ENCODE assay signal across 24 cellular contexts in the genomic region with DNA sequence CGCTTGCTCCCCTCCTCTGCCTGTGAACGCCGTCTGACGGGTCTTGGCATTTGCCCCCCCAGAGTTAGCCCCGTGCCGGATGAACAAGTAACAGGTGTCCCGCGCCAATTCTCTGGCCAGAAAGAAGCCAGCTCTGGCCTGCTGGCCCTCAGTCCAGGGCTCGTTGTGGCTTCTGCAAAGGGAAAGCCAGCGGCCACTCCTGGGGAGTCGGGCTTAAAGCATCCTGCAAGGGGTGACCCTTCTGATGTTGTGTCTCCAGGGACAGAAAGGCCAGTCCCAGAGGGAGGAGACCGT. TPM values are rescaled to one million over a fixed set of nuclear protein-coding genes. Genes with fewer than 3 reads are reported as not detected.
"Had no signal": no experiment of that assay in that cellular context is flagged by ENCODE, and none has a peak within 500 bp of the region (broad histone marks: within the 10 kb centered on the region; RNA-seq: fewer than 3 reads in every experiment).

No MANE protein-coding gene starts in this region.

- H3K4me3 ChIP-seq: breast epithelium had no signal

- H3K27me3 ChIP-seq: breast epithelium had no signal

- H3K9me3 ChIP-seq: breast epithelium had no signal

- H3K4me1 ChIP-seq: breast epithelium had no signal

- H3K36me3 ChIP-seq: breast epithelium had no signal

- ATAC-seq: activated CD8-positive, alpha-beta T cell treated with anti-CD3 and anti-CD28 coated beads, Interleukin-2, amount 10 ng/mL, durations not matched to agents 7 days and 5 days; PC-3; T-helper 17 cell; WTC11 had no signal

- H3K27ac ChIP-seq: breast epithelium had no signal

- DNase-seq: activated CD4-positive, alpha-beta T cell treated with anti-CD3 and anti-CD28 coated beads for 48 hours; activated CD4-positive, alpha-beta T cell treated with anti-CD3 and anti-CD28 coated beads, Interleukin-2, amount 50 U/mL, for 4 hours; activated CD4-positive, CD25-positive, alpha-beta regulatory T cell treated with anti-CD3 and anti-CD28 coated beads, Interleukin-2, amount 50 U/mL, for 72 hours; activated CD8-positive, alpha-beta memory T cell treated with anti-CD3 and anti-CD28 coated beads, Interleukin-2, amount 50 U/mL, for 48 hours; activated CD8-positive, alpha-beta T cell treated with anti-CD3 and anti-CD28 coated beads, Interleukin-2, amount 10 ng/mL, durations not matched to agents 7 days and 5 days; activated T-cell treated with anti-CD3 and anti-CD28 coated beads, Interleukin-2, amount 50 U/mL, for 1 hour; aorta; central memory CD4-positive, alpha-beta T cell; NCI-H1092; NCI-H1417; NCI-H1930; NCI-H2171 treated with DMSO at 0.1 percent for 48 hours; NCI-H226; NCI-H526; NCI-H774; NK-92 treated with Interleukin-12 subunit alpha and Interleukin-12 subunit beta, amount 100 ng/mL, for 24 hours; PC-3; SHP77 treated with DMSO at 0.1 percent for 48 hours; T-helper 17 cell; T-helper 9 cell had no signal

RNA-seq across cellular contexts. Expression of a gene that starts 33.4 kb away (rescaled TPM):
- total RNA-seq: activated CD8-positive, alpha-beta T cell treated with anti-CD3 and anti-CD28 coated beads, Interleukin-2, amount 10 ng/mL, durations not matched to agents 7 days and 5 days; LHCN-M2; M059J; T-helper 17 cell had no signal
- polyA plus RNA-seq: aorta had no signal
